ENCODE assay signal across 21 cellular contexts in the genomic region with DNA sequence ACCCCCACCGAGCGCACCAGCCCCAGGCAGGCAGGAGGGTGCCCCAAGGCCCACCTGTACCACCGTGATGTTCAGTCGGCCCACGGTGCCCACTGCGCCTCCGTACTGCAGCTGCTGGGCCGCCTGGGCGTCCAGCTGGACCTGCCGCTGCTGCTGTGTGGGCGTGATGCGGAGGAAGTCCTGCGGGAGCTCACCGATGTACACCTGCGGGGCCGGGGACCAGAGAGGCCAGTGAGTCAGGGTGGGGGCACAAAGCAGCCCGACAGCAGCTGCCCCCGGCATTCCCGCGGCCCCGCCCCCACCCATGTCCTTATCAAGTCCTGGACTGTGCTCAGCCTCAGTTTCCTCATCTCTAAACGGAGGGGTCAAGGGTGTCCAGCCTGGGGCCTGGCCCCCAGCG. TPM values are rescaled to one million over a fixed set of nuclear protein-coding genes. Genes with fewer than 3 reads are reported as not detected.
DNase-seq lines count a peak whose midpoint lies in the region; FAIRE-seq and TF ChIP-seq lines count a peak whose summit lies in the region.
"Had no signal": no experiment of that assay in that cellular context is flagged by ENCODE, and none has a peak within 500 bp of the region (broad histone marks: within the 10 kb centered on the region; RNA-seq: fewer than 3 reads in every experiment).

No MANE protein-coding gene starts in this region.

- H3K27me3 ChIP-seq in left ventricle myocardium inferior (ENCODE audit: low read depth) (no peaks in the 10 kb centered on the region), WERI-Rb-1 (ENCODE audit: insufficient read depth, low read depth, severe bottlenecking) (no peaks in the 10 kb centered on the region), SJCRH30 (no peaks in the 10 kb centered on the region)
- no peaks in the 10 kb centered on the region for H3K27me3 ChIP-seq in effector memory CD4-positive, alpha-beta T cell (replicated peaks; ENCODE audit: control insufficient read depth, insufficient read depth, low read length, poor library complexity, severe bottlenecking)
- H3K27me3 ChIP-seq: BE2C had no signal

- no peak for FAIRE-seq in kidney (lab: Jason Lieb, UNC)
- FAIRE-seq: A204.1, G401.6, RCC 7860 had no signal

- H3K4me1 ChIP-seq in left ventricle myocardium inferior (peaks cover 50% of the 10 kb centered on the region), kidney (ENCODE audit: control insufficient read depth in 1 of 2, insufficient read depth in 1 of 2, low read depth in 1 of 2, low read length in 2 of 2) (peaks cover 14 to 21% of the 10 kb centered on the region in 2 donors), SJCRH30 (no peaks in the 10 kb centered on the region)
- no peaks in the 10 kb centered on the region for H3K4me1 ChIP-seq in effector memory CD4-positive, alpha-beta T cell (ENCODE audit: control insufficient read depth, insufficient read depth, low read length, poor library complexity, severe bottlenecking)
- H3K4me1 ChIP-seq: BE2C had no signal

- H3K27ac ChIP-seq in left ventricle myocardium inferior (replicated peaks) = no peak overlapping the region
- no peak overlapping the region for H3K27ac ChIP-seq in kidney (ENCODE audit: low read depth in 2 of 2, low read length in 2 of 2)
- H3K27ac ChIP-seq in WERI-Rb-1 = no peak overlapping the region
- no peak overlapping the region for H3K27ac ChIP-seq in effector memory CD4-positive, alpha-beta T cell (ENCODE audit: insufficient read depth, low read length, poor library complexity, severe bottlenecking)
- H3K27ac ChIP-seq in SJCRH30 = no peak overlapping the region
- H3K27ac ChIP-seq: KMS-11 had no signal

- no peak overlapping the region for H3K4me3 ChIP-seq in left ventricle myocardium inferior
- no peak overlapping the region for H3K4me3 ChIP-seq in kidney (ENCODE audit: low read length in 2 of 2)
- no peak overlapping the region for H3K4me3 ChIP-seq in WERI-Rb-1 (ENCODE audit: low read depth, low read length)
- H3K4me3 ChIP-seq in effector memory CD4-positive, alpha-beta T cell (ENCODE audit: insufficient read depth, low read depth, low read length, poor library complexity, severe bottlenecking) = no peak overlapping the region
- no peak overlapping the region for H3K4me3 ChIP-seq in SJCRH30

- H3K36me3 ChIP-seq in left ventricle myocardium inferior = peaks cover 26% of the 10 kb centered on the region
- peaks cover 0 to 5% of the 10 kb centered on the region in 2 donors for H3K36me3 ChIP-seq in kidney (ENCODE audit: control insufficient read depth in 1 of 2, insufficient read depth in 2 of 2, low read length in 2 of 2)
- peaks cover 25% of the 10 kb centered on the region for H3K36me3 ChIP-seq in WERI-Rb-1
- H3K36me3 ChIP-seq in effector memory CD4-positive, alpha-beta T cell (ENCODE audit: control insufficient read depth, insufficient read depth, low read length) = peaks cover 32% of the 10 kb centered on the region
- H3K36me3 ChIP-seq in SJCRH30 = peaks cover 4% of the 10 kb centered on the region; the same call in 1 of the 2 replicates
- H3K36me3 ChIP-seq: BE2C had no signal

- DNase-seq in cardiac septum (ENCODE audit: low spot score) (peak; percentile 39), left ventricle myocardium inferior (no peak), kidney (peak; percentile 61), posterior cingulate gyrus (peak in 6 of 10 donors; percentile 8 to 80 (median 49)), WERI-Rb-1 (no peak), SJCRH30 (no peak)
- no peak for DNase-seq in effector memory CD4-positive, alpha-beta T cell
- DNase-seq: BE2C; CD4-positive, CD25-positive, alpha-beta regulatory T cell; COR-L47; DMS 273 treated with DMSO at 0.1 percent for 48 hours; DND-41; H7; MV-4-11; NCI-H1694 treated with DMSO at 0.1 percent for 48 hours; NCI-H510A treated with DMSO at 0.1 percent for 48 hours; NCI-H774 had no signal

- no peak overlapping the region for H3K9ac ChIP-seq in kidney (ENCODE audit: low read length in 2 of 2)
- H3K9ac ChIP-seq: KMS-11 had no signal

- no peaks in the 10 kb centered on the region for H3K9me3 ChIP-seq in left ventricle myocardium inferior (replicated peaks)
- no peaks in the 10 kb centered on the region for H3K9me3 ChIP-seq in kidney (ENCODE audit: control insufficient read depth in 1 of 2, low read length in 2 of 2)
- H3K9me3 ChIP-seq in WERI-Rb-1 (ENCODE audit: severe bottlenecking) = no peaks in the 10 kb centered on the region
- no peaks in the 10 kb centered on the region for H3K9me3 ChIP-seq in effector memory CD4-positive, alpha-beta T cell (ENCODE audit: control insufficient read depth, low read length)
- no peaks in the 10 kb centered on the region for H3K9me3 ChIP-seq in SJCRH30 (replicated peaks)
- H3K9me3 ChIP-seq: BE2C had no signal

- intact Hi-C loops in cardiac septum (cut with DNase I) = no loop called here
- intact Hi-C loops in left ventricle myocardium inferior (cut with micrococcal nuclease) = no loop called here
- intact Hi-C loops in kidney (cut with DNase I) = no loop called here
- intact Hi-C loops in posterior cingulate gyrus (cut with DNase I) = no loop called here

- TF ChIP-seq CTCF in left ventricle myocardium inferior (IDR thresholded peaks at IDR 0.05; ENCODE audit: borderline replicate concordance) (no peak), kidney (IDR thresholded peaks at IDR 0.05; ENCODE audit: borderline replicate concordance, extremely low read depth, insufficient read depth) (no peak), WERI-Rb-1 (IDR thresholded peaks at IDR 0.05; ENCODE audit: low read depth, low read length) (no peak)

RNA-seq across cellular contexts. Expression of a gene that starts 13.8 kb away (rescaled TPM):
- total RNA-seq in cardiac septum (46.9 TPM), left ventricle myocardium inferior (51.9 TPM), kidney (65.5 TPM)
- 88.0 TPM for polyA plus RNA-seq in kidney (ENCODE audit: insufficient read depth, low read depth, low replicate concordance)
- 18.9 and 20.5 TPM in 2 replicates for total RNA-seq in SJCRH30 (2014; rRNA removed; shearing (Covaris generic))

Comparison
In these comparisons a context has a peak if more than half of its experiments do, and no peak if none do; other contexts are left out.
1. DNase-seq: peak in cardiac septum (single experiment), kidney (single experiment) and posterior cingulate gyrus (6 of 10); none in left ventricle myocardium inferior (single experiment), WERI-Rb-1 (single experiment), effector memory CD4-positive, alpha-beta T cell (0 of 3) and SJCRH30 (0 of 2).